10 cellular contexts compared by ENCODE assay signal in genomic region chr11:47846998-47847397, GRCh38. TPM values are rescaled to one million over a fixed set of nuclear protein-coding genes. Genes with fewer than 3 reads are reported as not detected.
DNase-seq lines count a peak whose midpoint lies in the region; ATAC-seq, FAIRE-seq and TF ChIP-seq lines count a peak whose summit lies in the region.
"Had no signal": no experiment of that assay in that cellular context is flagged by ENCODE, and none has a peak within 500 bp of the region (broad histone marks: within the 10 kb centered on the region; RNA-seq: fewer than 3 reads in every experiment).

No MANE protein-coding gene starts in this region.

- H3K9ac ChIP-seq in astrocyte (ENCODE audit: low read length) (peak overlapping the region; percentile 84), mucosa of rectum (ENCODE audit: low read depth in 1 of 2, low read length in 2 of 2) (peak overlapping the region; percentile 80 to 95)

- H3K4me1 Mint-ChIP-seq in astrocyte (ENCODE audit: low read depth, unreplicated experiment): peaks cover 13% of the 10 kb centered on the region

- H3K9me3 Mint-ChIP-seq in astrocyte (ENCODE audit: unreplicated experiment): no peaks in the 10 kb centered on the region

- POLR2A ChIA-PET in HEK293 (lab: Yijun Ruan, JAX): interaction anchor here (0.5 to 1.5 kb wide), 3 partner anchors 12 to 475 kb away, joined by 3 to 4 read pairs (median 4); no protein-coding TSS in a partner anchor

- DNase-seq in astrocyte (ENCODE audit: low read depth) (no peak), kidney tubule cell (ENCODE audit: low spot score) (no peak), pancreas (no peak), EL (no peak)
- DNase-seq: GF-D8, OCI-M1 had no signal

- ATAC-seq in pancreas: no peak
- ATAC-seq in HG03135 (IDR thresholded peaks at IDR 0.05; ENCODE audit: unreplicated experiment): no peak

- peaks cover 3% of the 10 kb centered on the region for H3K27me3 Mint-ChIP-seq in astrocyte (ENCODE audit: low read depth, unreplicated experiment)

- H3K27me3 ChIP-seq in ACC112 (ENCODE audit: insufficient read depth, low read length): no peaks in the 10 kb centered on the region
- no peaks in the 10 kb centered on the region for H3K27me3 ChIP-seq in astrocyte (ENCODE audit: insufficient read depth, low read length)
- no peaks in the 10 kb centered on the region for H3K27me3 ChIP-seq in mucosa of rectum (ENCODE audit: control insufficient read depth in 2 of 2, insufficient read depth in 2 of 2, low read length in 2 of 2)
- H3K27me3 ChIP-seq in pancreas: no peaks in the 10 kb centered on the region

- peak overlapping the region; percentile 90 for H3K4me2 ChIP-seq in astrocyte (ENCODE audit: low read length)

- H2AFZ ChIP-seq in ACC112 (ENCODE audit: low read length, unreplicated experiment) (no peak overlapping the region), astrocyte (ENCODE audit: low read depth, low read length) (no peak overlapping the region)

- H3K79me2 ChIP-seq in ACC112 (ENCODE audit: control insufficient read depth, insufficient read depth, low read length, unreplicated experiment): peaks cover 55% of the 10 kb centered on the region
- H3K79me2 ChIP-seq in astrocyte (ENCODE audit: insufficient read depth, low read length): peaks cover 47% of the 10 kb centered on the region

- no peak overlapping the region for H3K27ac Mint-ChIP-seq in astrocyte (ENCODE audit: unreplicated experiment)

- peaks cover 5% of the 10 kb centered on the region for H3K36me3 Mint-ChIP-seq in astrocyte (ENCODE audit: low read depth, unreplicated experiment)

- H3K9me3 ChIP-seq in HEK293 (ENCODE audit: control insufficient read depth, insufficient read depth, low read depth, low read length) (no peaks in the 10 kb centered on the region), astrocyte (ENCODE audit: insufficient read depth, low read depth, low read length) (no peaks in the 10 kb centered on the region), mucosa of rectum (ENCODE audit: control insufficient read depth in 2 of 2, low read length in 2 of 2) (no peaks in the 10 kb centered on the region), pancreas (no peaks in the 10 kb centered on the region)

- TF ChIP-seq CTCF in HEK293 (tag by site-specific recombination; IDR thresholded peaks at IDR 0.05) (no peak), astrocyte (IDR thresholded peaks at IDR 0.05; ENCODE audit: insufficient read depth, low read depth, low read length) (no peak), pancreas (IDR thresholded peaks at IDR 0.05) (no peak)

- H3K4me3 ChIP-seq in ACC112 (ENCODE audit: low read depth, low read length): peak overlapping the region; percentile 97
- H3K4me3 ChIP-seq in HEK293 (ENCODE audit: low read depth, low read length): peak overlapping the region; percentile 100
- H3K4me3 ChIP-seq in astrocyte (ENCODE audit: insufficient read depth, low read depth, low read length): peak overlapping the region; percentile 71
- H3K4me3 ChIP-seq in mucosa of rectum (ENCODE audit: low read length in 2 of 2): peak overlapping the region; percentile 89 to 100
- H3K4me3 ChIP-seq in pancreas: peak overlapping the region in 1 of 4 donors; percentile 69

- H3K27ac ChIP-seq in ACC112 (ENCODE audit: low read depth, low read length): no peak overlapping the region
- H3K27ac ChIP-seq in HEK293 (ENCODE audit: extremely low read depth, low read depth, low read length): no peak overlapping the region
- H3K27ac ChIP-seq in astrocyte (ENCODE audit: low read depth, low read length): no peak overlapping the region
- H3K27ac ChIP-seq in mucosa of rectum (ENCODE audit: low read depth in 2 of 2, low read length in 2 of 2): no peak overlapping the region
- no peak overlapping the region for H3K27ac ChIP-seq in pancreas

- intact Hi-C loops in pancreas (cut with DNase I): no loop called here

- H3K4me1 ChIP-seq in ACC112 (ENCODE audit: control insufficient read depth, insufficient read depth, low read length, unreplicated experiment) (peaks cover 8% of the 10 kb centered on the region), HEK293 (ENCODE audit: control insufficient read depth, insufficient read depth, low read length) (no peaks in the 10 kb centered on the region), astrocyte (ENCODE audit: insufficient read depth, low read length) (peaks cover 19% of the 10 kb centered on the region), mucosa of rectum (ENCODE audit: control insufficient read depth in 2 of 2, insufficient read depth in 2 of 2, low read length in 2 of 2) (peaks cover 9 to 14% of the 10 kb centered on the region in 2 donors), pancreas (peaks cover 6 to 25% (median 13%) of the 10 kb centered on the region in 3 donors)

- H4K20me1 ChIP-seq in astrocyte (ENCODE audit: insufficient read depth, low read length): peaks cover 25% of the 10 kb centered on the region

- 51 to 58% methylated on average over 4 of the region's 4 CpGs for WGBS in pancreas, 2 donors

- no peak for FAIRE-seq in astrocyte (lab: Jason Lieb, UNC)
- no peak for FAIRE-seq in pancreas (lab: Jason Lieb, UNC)

- peak overlapping the region; percentile 95 for H3K4me3 Mint-ChIP-seq in astrocyte (ENCODE audit: unreplicated experiment)

- H3K36me3 ChIP-seq in ACC112 (ENCODE audit: insufficient read depth, low read length) (peaks cover 17% of the 10 kb centered on the region; the same call in 1 of the 2 replicates), HEK293 (ENCODE audit: control insufficient read depth in 2 of 2, insufficient read depth in 1 of 2, low read length in 2 of 2) (peaks cover 7 to 49% of the 10 kb centered on the region in 2 experiments; a peak in 2 of 3 replicates), astrocyte (ENCODE audit: insufficient read depth, low read length) (peaks cover 15% of the 10 kb centered on the region), mucosa of rectum (ENCODE audit: control insufficient read depth in 2 of 2, insufficient read depth in 2 of 2, low read length in 2 of 2) (peaks cover 17 to 21% of the 10 kb centered on the region in 2 donors), pancreas (peaks cover 0 to 14% (median 0%) of the 10 kb centered on the region in 3 donors)

- CTCF ChIA-PET in HEK293 (lab: Yijun Ruan, JAX): interaction anchor here (0.6 kb wide), 1 partner anchor 119 kb away, joined by 3 read pairs; no protein-coding TSS in a partner anchor

TF ChIP-seq in HEK293, 187 proteins besides CTCF, POLR2A, EP300 and RAD21 (continues in another document):
- no peak for TF ChIP-seq ZNF155 (tag by site-specific recombination; IDR thresholded peaks at IDR 0.05)
- TF ChIP-seq ZNF175 (tag by site-specific recombination; IDR thresholded peaks at IDR 0.05): no peak
- TF ChIP-seq ZFP69B (tag by site-specific recombination; IDR thresholded peaks at IDR 0.05): no peak
- TF ChIP-seq PBX3 (CRISPR knock-in tag; IDR thresholded peaks at IDR 0.05): no peak
- no peak for TF ChIP-seq ZNF121 (tag by site-specific recombination; IDR thresholded peaks at IDR 0.05)
- TF ChIP-seq ZNF24 (tag by site-specific recombination; IDR thresholded peaks at IDR 0.05): no peak
- no peak for TF ChIP-seq ZNF132 (tag by site-specific recombination; IDR thresholded peaks at IDR 0.05; ENCODE audit: borderline replicate concordance)
- TF ChIP-seq ZBTB1 (tag by site-specific recombination; IDR thresholded peaks at IDR 0.05): no peak
- no peak for TF ChIP-seq BCL11B (tag by site-specific recombination; IDR thresholded peaks at IDR 0.05; ENCODE audit: low read depth)
- TF ChIP-seq YY1 (tag by site-specific recombination; IDR thresholded peaks at IDR 0.05): no peak
- TF ChIP-seq ZNF654 (tag by site-specific recombination; IDR thresholded peaks at IDR 0.05; ENCODE audit: low read depth): no peak
- TF ChIP-seq ZNF302 (tag by site-specific recombination; IDR thresholded peaks at IDR 0.05; ENCODE audit: low read depth): no peak
- no peak for TF ChIP-seq ZBTB44 (tag by site-specific recombination; IDR thresholded peaks at IDR 0.05)
- no peak for TF ChIP-seq HIC1 (tag by site-specific recombination; IDR thresholded peaks at IDR 0.05)

RNA-seq across cellular contexts. Expression of gene NUP160, which starts 1.2 kb away (rescaled TPM):
- total RNA-seq in astrocyte (22.9 and 23.8 TPM in 2 replicates), pancreas (10 to 100 TPM; 12.0 to 20.2 (median 13.8) TPM)
- 10 to 100 TPM in 1 of 2 donors, 1 to 10 TPM in 1; 9.7 to 15.2 TPM for polyA plus RNA-seq in pancreas
